ENCODE assay signal across 23 cellular contexts in genomic region chr5:59371525-59372138, GRCh38.
DNase-seq lines count a peak whose midpoint lies in the region; ATAC-seq lines count a peak whose summit lies in the region.
"Had no signal": no experiment of that assay in that cellular context is flagged by ENCODE, and none has a peak within 500 bp of the region (broad histone marks: within the 10 kb centered on the region; RNA-seq: fewer than 3 reads in every experiment).

No MANE protein-coding gene starts in this region.

- peaks cover 2% of the 10 kb centered on the region for H3K27me3 Mint-ChIP-seq in activated CD4-positive, alpha-beta T cell treated with anti-CD3 and anti-CD28 coated beads for 36 hours
- H3K27me3 Mint-ChIP-seq: CD4-positive, CD25-positive, alpha-beta regulatory T cell had no signal

- POLR2A ChIA-PET in activated CD4-positive, alpha-beta T cell treated with anti-CD3 and anti-CD28 coated beads for 36 hours (lab: Charles Lee), result no interaction called here

- peak; percentile 30 for ATAC-seq in activated CD4-positive, alpha-beta T cell treated with anti-CD3 and anti-CD28 coated beads for 36 hours
- ATAC-seq in GM19438 (IDR thresholded peaks at IDR 0.05; ENCODE audit: low read depth, unreplicated experiment) (peak; percentile 68), HG03521 (IDR thresholded peaks at IDR 0.05; ENCODE audit: unreplicated experiment) (peak; percentile 69)
- ATAC-seq in stimulated activated effector memory CD8-positive, alpha-beta T cell treated with anti-CD3 and anti-CD28 coated beads, Interleukin-12 subunit alpha, Interleukin-12 subunit beta, amount 100 ng/mL, for 72 hours, result peak; percentile 75
- ATAC-seq: HepG2 had no signal

- H3K36me3 Mint-ChIP-seq in activated CD4-positive, alpha-beta T cell treated with anti-CD3 and anti-CD28 coated beads for 36 hours (ENCODE audit: low read depth), result peaks cover 3% of the 10 kb centered on the region
- no peaks in the 10 kb centered on the region for H3K36me3 Mint-ChIP-seq in stimulated activated effector memory CD8-positive, alpha-beta T cell treated with anti-CD3 and anti-CD28 coated beads, Interleukin-12 subunit alpha, Interleukin-12 subunit beta, amount 100 ng/mL, for 72 hours
- H3K36me3 Mint-ChIP-seq: CD4-positive, CD25-positive, alpha-beta regulatory T cell had no signal

- H3K4me1 Mint-ChIP-seq in activated CD4-positive, alpha-beta T cell treated with anti-CD3 and anti-CD28 coated beads for 36 hours, result no peaks in the 10 kb centered on the region
- H3K4me1 Mint-ChIP-seq in stimulated activated effector memory CD8-positive, alpha-beta T cell treated with anti-CD3 and anti-CD28 coated beads, Interleukin-12 subunit alpha, Interleukin-12 subunit beta, amount 100 ng/mL, for 72 hours, result no peaks in the 10 kb centered on the region

- H3K4me3 Mint-ChIP-seq in activated CD4-positive, alpha-beta T cell treated with anti-CD3 and anti-CD28 coated beads for 36 hours, result no peak overlapping the region
- no peak overlapping the region for H3K4me3 Mint-ChIP-seq in stimulated activated effector memory CD8-positive, alpha-beta T cell treated with anti-CD3 and anti-CD28 coated beads, Interleukin-12 subunit alpha, Interleukin-12 subunit beta, amount 100 ng/mL, for 72 hours
- H3K4me3 Mint-ChIP-seq: CD4-positive, CD25-positive, alpha-beta regulatory T cell had no signal

- no peak overlapping the region for H3K27ac Mint-ChIP-seq in activated CD4-positive, alpha-beta T cell treated with anti-CD3 and anti-CD28 coated beads for 36 hours
- H3K27ac Mint-ChIP-seq in stimulated activated effector memory CD8-positive, alpha-beta T cell treated with anti-CD3 and anti-CD28 coated beads, Interleukin-12 subunit alpha, Interleukin-12 subunit beta, amount 100 ng/mL, for 72 hours, result no peak overlapping the region
- H3K27ac Mint-ChIP-seq: CD4-positive, CD25-positive, alpha-beta regulatory T cell had no signal

- no peak for DNase-seq in activated CD4-positive, alpha-beta T cell treated with anti-CD3 and anti-CD28 coated beads for 36 hours
- no peak for DNase-seq in activated CD4-positive, alpha-beta T cell treated with anti-CD3 and anti-CD28 coated beads, Interleukin-2, amount 50 U/mL, for 48 hours
- no peak for DNase-seq in stimulated activated effector memory CD8-positive, alpha-beta T cell treated with anti-CD3 and anti-CD28 coated beads, Interleukin-12 subunit alpha, Interleukin-12 subunit beta, amount 100 ng/mL, for 72 hours (ENCODE audit: low spot score in 2 of 2)
- DNase-seq in T1000 (lab: John Stamatoyannopoulos, UW) (no peak), germinal center (ENCODE audit: low spot score) (no peak), A172 (ENCODE audit: low spot score) (no peak)
- DNase-seq: 8988T; BE2C; CD4-positive, CD25-positive, alpha-beta regulatory T cell; COR-L47; DMS 273 treated with DMSO at 0.1 percent for 48 hours; DND-41; KBM-7; NCI-H1105; NCI-H1694; NCI-H2081 treated with DMSO at 0.1 percent for 48 hours; NCI-H446 treated with DMSO at 0.1 percent for 48 hours; NCI-H748 treated with DMSO at 0.1 percent for 48 hours; NK-92 treated with Interleukin-12 subunit alpha and Interleukin-12 subunit beta, amount 100 ng/mL, for 24 hours; Peyer's patch had no signal

- intact Hi-C loops in activated CD4-positive, alpha-beta T cell treated with anti-CD3 and anti-CD28 coated beads for 36 hours (cut with DNase I, micrococcal nuclease), result no loop called here

- H3K9me3 Mint-ChIP-seq in activated CD4-positive, alpha-beta T cell treated with anti-CD3 and anti-CD28 coated beads for 36 hours (ENCODE audit: low read depth), result peaks cover 14% of the 10 kb centered on the region
- H3K9me3 Mint-ChIP-seq in stimulated activated effector memory CD8-positive, alpha-beta T cell treated with anti-CD3 and anti-CD28 coated beads, Interleukin-12 subunit alpha, Interleukin-12 subunit beta, amount 100 ng/mL, for 72 hours, result peaks cover 7% of the 10 kb centered on the region

- CTCF ChIA-PET in activated CD4-positive, alpha-beta T cell treated with anti-CD3 and anti-CD28 coated beads for 36 hours (lab: Charles Lee), result interaction anchor here (1.3 to 2.0 kb wide), 4 partner anchors 9 to 486 kb away, joined by 3 to 14 read pairs (median 4); no protein-coding TSS in a partner anchor
